30 cellular contexts compared by ENCODE assay signal in the genomic region with DNA sequence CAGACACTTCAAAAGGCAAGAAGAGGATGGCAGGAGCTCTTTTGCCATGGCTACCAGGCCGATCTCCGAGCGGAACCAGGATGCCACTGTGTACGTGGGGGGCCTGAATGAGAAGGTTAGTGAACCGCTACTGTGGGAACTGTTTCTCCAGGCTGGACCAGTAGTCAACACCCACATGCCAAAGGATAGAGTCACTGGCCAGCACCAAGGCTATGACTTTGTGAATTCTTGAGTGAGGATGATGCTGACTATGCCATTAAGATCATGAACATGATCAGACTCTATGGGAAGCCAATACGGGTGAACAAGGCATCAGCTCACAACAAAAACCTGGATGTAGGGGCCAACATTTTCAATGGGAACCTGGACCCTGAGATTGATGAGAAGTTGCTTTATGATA. TPM values are rescaled to one million over a fixed set of nuclear protein-coding genes. Genes with fewer than 3 reads are reported as not detected.
"Had no signal": no experiment of that assay in that cellular context is flagged by ENCODE, and none has a peak within 500 bp of the region (broad histone marks: within the 10 kb centered on the region; RNA-seq: fewer than 3 reads in every experiment).

No MANE protein-coding gene starts in this region.

- H3K9me3 ChIP-seq: ascending aorta, gastrocnemius medialis, pancreas, prostate gland, sigmoid colon had no signal

- H3K4me2 ChIP-seq: hepatocyte, smooth muscle cell had no signal

- H3K27ac ChIP-seq: ascending aorta, epithelial cell of prostate, gastrocnemius medialis, hepatocyte, pancreas, prostate gland, sigmoid colon had no signal

- H3K27me3 ChIP-seq: ascending aorta, gastrocnemius medialis, hepatocyte, pancreas, sigmoid colon had no signal

- DNase-seq: activated CD4-positive, alpha-beta memory T cell treated with anti-CD3 and anti-CD28 coated beads, Interleukin-2, amount 10 ng/mL, durations not matched to agents 7 days and 5 days; activated CD4-positive, alpha-beta T cell treated with anti-CD3 and anti-CD28 coated beads, Interleukin-2, amount 10 ng/mL, durations not matched to agents 7 days and 5 days; activated CD4-positive, CD25-positive, alpha-beta regulatory T cell treated with anti-CD3 and anti-CD28 coated beads, Interleukin-2, amount 50 U/mL, for 72 hours; activated CD8-positive, alpha-beta memory T cell treated with anti-CD3 and anti-CD28 coated beads, Interleukin-2, amount 50 U/mL, for 48 hours; activated gamma-delta T cell; activated naive CD4-positive, alpha-beta T cell treated with anti-CD3 and anti-CD28 coated beads, Interleukin-2, amount 10 ng/mL, durations not matched to agents 7 days and 5 days; activated naive CD8-positive, alpha-beta T cell treated with anti-CD3 and anti-CD28 coated beads, Interleukin-2, amount 10 ng/mL, durations not matched to agents 7 days and 5 days; activated T-cell treated with anti-CD3 and anti-CD28 coated beads, Interleukin-2, amount 50 U/mL, for 24 hours; central memory CD4-positive, alpha-beta T cell; dermis blood vessel endothelial cell; effector CD4-positive, alpha-beta T cell; gastrocnemius medialis; islet precursor cell; left cardiac atrium; mammary epithelial cell; naive B cell; pancreas; retina; sigmoid colon; stimulated activated CD4-positive, alpha-beta T cell treated with anti-CD3 and anti-CD28 coated beads, Interleukin-1b, Interleukin-23, amount 100 ng/mL, for 48 hours; stimulated activated CD4-positive, alpha-beta T cell treated with anti-CD3 and anti-CD28 coated beads, Interleukin-4, amount 100 ng/mL, for 4 hours; stimulated activated CD8-positive, alpha-beta memory T cell treated with anti-CD3 and anti-CD28 coated beads, Interleukin-4, amount 100 ng/mL, for 48 hours; stimulated activated naive CD8-positive, alpha-beta T cell treated with anti-CD3 and anti-CD28 coated beads, Interleukin-15, amount 100 ng/mL, for 72 hours; substantia nigra; T-helper 9 cell had no signal

- H3K4me3 ChIP-seq: ascending aorta, gastrocnemius medialis, hepatocyte, pancreas, prostate gland, sigmoid colon, smooth muscle cell had no signal

- H3K4me1 ChIP-seq: ascending aorta, gastrocnemius medialis, pancreas, prostate gland, sigmoid colon had no signal

- ATAC-seq: gastrocnemius medialis; left cardiac atrium; pancreas; stimulated activated naive CD8-positive, alpha-beta T cell treated with anti-CD3 and anti-CD28 coated beads, Interleukin-15, amount 100 ng/mL, for 72 hours had no signal

- H2AFZ ChIP-seq: hepatocyte had no signal

- H3K36me3 ChIP-seq: ascending aorta, gastrocnemius medialis, pancreas, prostate gland, sigmoid colon had no signal

RNA-seq across cellular contexts. Expression of a gene that starts 9.8 kb away (rescaled TPM):
- total RNA-seq: activated CD4-positive, alpha-beta memory T cell treated with anti-CD3 and anti-CD28 coated beads, Interleukin-2, amount 10 ng/mL, durations not matched to agents 7 days and 5 days; activated naive CD8-positive, alpha-beta T cell treated with anti-CD3 and anti-CD28 coated beads, Interleukin-2, amount 10 ng/mL, durations not matched to agents 7 days and 5 days; ascending aorta; dermis blood vessel endothelial cell; gastrocnemius medialis; hepatocyte; left cardiac atrium; mammary epithelial cell; prostate gland; sigmoid colon; smooth muscle cell had no signal
- polyA plus RNA-seq: hepatocyte, mammary epithelial cell, smooth muscle cell had no signal
